Comparison of ENCODE assay signal across 8 cellular contexts in genomic region chr10:8049874-8050560, GRCh38. TPM values are rescaled to one million over a fixed set of nuclear protein-coding genes. Genes with fewer than 3 reads are reported as not detected.
A peak's percentile ranks its signal among the peaks of the same experiment; 100 is the strongest.
DNase-seq lines count a peak whose midpoint lies in the region; ATAC-seq, FAIRE-seq and TF ChIP-seq lines count a peak whose summit lies in the region.

No MANE protein-coding gene starts in this region.

- intact Hi-C loops in kidney (cut with DNase I) (no loop called here), OCI-LY7 (cut with micrococcal nuclease; ENCODE audit: unreplicated experiment) (loop anchor here (10.0 kb wide), 1 partner anchor 1155 kb away; no protein-coding TSS in a partner anchor)

- peaks cover 6% of the 10 kb centered on the region for H3K36me3 Mint-ChIP-seq in T-helper 1 cell treated with Interleukin-12 subunit alpha and Interleukin-12 subunit beta and Interleukin-4 antibody, amounts not matched to agents 30 μg/mL and 1 μg/mL, for 36 hours (ENCODE audit: low read depth)

- H3K4me3 Mint-ChIP-seq in T-helper 1 cell treated with Interleukin-12 subunit alpha and Interleukin-12 subunit beta and Interleukin-4 antibody, amounts not matched to agents 30 μg/mL and 1 μg/mL, for 36 hours, result peak overlapping the region; percentile 63
- peak overlapping the region; percentile 82 to 89 for H3K4me3 Mint-ChIP-seq in stimulated activated naive CD8-positive, alpha-beta T cell treated with anti-CD3 and anti-CD28 coated beads, Interleukin-15, amount 100 ng/mL, for 72 hours

- peak overlapping the region in 1 of 2 donors; percentile 32 for H3K9ac ChIP-seq in kidney (ENCODE audit: low read length in 2 of 2)

- H3K9me3 Mint-ChIP-seq in T-helper 1 cell treated with Interleukin-12 subunit alpha and Interleukin-12 subunit beta and Interleukin-4 antibody, amounts not matched to agents 30 μg/mL and 1 μg/mL, for 36 hours, result no peaks in the 10 kb centered on the region
- no peaks in the 10 kb centered on the region for H3K9me3 Mint-ChIP-seq in stimulated activated naive CD8-positive, alpha-beta T cell treated with anti-CD3 and anti-CD28 coated beads, Interleukin-15, amount 100 ng/mL, for 72 hours

- no peak for DNase-seq in T-helper 1 cell
- DNase-seq in activated T-cell treated with anti-CD3 and anti-CD28 coated beads, Interleukin-2, amount 50 U/mL, for 48 hours, result peak; percentile 60 to 66
- peak; percentile 54 for DNase-seq in kidney
- peak; percentile 18 to 42 for DNase-seq in stimulated activated naive CD8-positive, alpha-beta T cell treated with anti-CD3 and anti-CD28 coated beads, Interleukin-15, amount 100 ng/mL, for 72 hours
- no peak for DNase-seq in OCI-LY7 (ENCODE audit: low spot score)
- DNase-seq in NCI-H2107 (lab: John Stamatoyannopoulos, UW), result no peak
- no peak for DNase-seq in stimulated activated CD4-positive, alpha-beta T cell treated with anti-CD3 and anti-CD28 coated beads, Interleukin-2, amount 100 ng/mL, for 24 hours

- peaks cover 40% of the 10 kb centered on the region for H3K4me1 Mint-ChIP-seq in T-helper 1 cell treated with Interleukin-12 subunit alpha and Interleukin-12 subunit beta and Interleukin-4 antibody, amounts not matched to agents 30 μg/mL and 1 μg/mL, for 36 hours (ENCODE audit: low read depth)
- H3K4me1 Mint-ChIP-seq in stimulated activated naive CD8-positive, alpha-beta T cell treated with anti-CD3 and anti-CD28 coated beads, Interleukin-15, amount 100 ng/mL, for 72 hours, result peaks cover 81% of the 10 kb centered on the region

- ATAC-seq in stimulated activated naive CD8-positive, alpha-beta T cell treated with anti-CD3 and anti-CD28 coated beads, Interleukin-15, amount 100 ng/mL, for 72 hours, result no peak

- H3K4me3 ChIP-seq in kidney (ENCODE audit: low read length in 2 of 2) (peak overlapping the region; percentile 36 to 57), OCI-LY7 (ENCODE audit: low read depth, low read length, poor library complexity, severe bottlenecking) (no peak overlapping the region)

- no peak overlapping the region for H3K4me2 ChIP-seq in OCI-LY7 (ENCODE audit: low read length)

- H3K36me3 ChIP-seq in kidney (ENCODE audit: control insufficient read depth in 1 of 2, insufficient read depth in 2 of 2, low read length in 2 of 2) (no peaks in the 10 kb centered on the region), OCI-LY7 (ENCODE audit: insufficient read depth, low read length) (no peaks in the 10 kb centered on the region)

- H4K20me1 ChIP-seq in OCI-LY7 (ENCODE audit: insufficient read depth, low read length), result no peaks in the 10 kb centered on the region

- CTCF ChIA-PET in OCI-LY7 (lab: Charles Lee; ENCODE audit: unreplicated experiment), result no interaction called here

- peaks cover 69% of the 10 kb centered on the region for H3K27me3 Mint-ChIP-seq in T-helper 1 cell treated with Interleukin-12 subunit alpha and Interleukin-12 subunit beta and Interleukin-4 antibody, amounts not matched to agents 30 μg/mL and 1 μg/mL, for 36 hours (ENCODE audit: low read depth)
- peaks cover 79% of the 10 kb centered on the region for H3K27me3 Mint-ChIP-seq in stimulated activated naive CD8-positive, alpha-beta T cell treated with anti-CD3 and anti-CD28 coated beads, Interleukin-15, amount 100 ng/mL, for 72 hours

- H2AFZ ChIP-seq in OCI-LY7 (ENCODE audit: low read length), result no peak overlapping the region

- H3K4me1 ChIP-seq in kidney (ENCODE audit: control insufficient read depth in 1 of 2, insufficient read depth in 1 of 2, low read depth in 1 of 2, low read length in 2 of 2) (peaks cover 0 to 16% of the 10 kb centered on the region in 2 donors), OCI-LY7 (ENCODE audit: insufficient read depth, low read length, poor library complexity, severe bottlenecking) (no peaks in the 10 kb centered on the region)

- no peaks in the 10 kb centered on the region for H3K79me2 ChIP-seq in OCI-LY7 (ENCODE audit: insufficient read depth, low read depth, low read length)

- no peak for FAIRE-seq in kidney (lab: Jason Lieb, UNC)

- no peaks in the 10 kb centered on the region for H3K9me2 ChIP-seq in OCI-LY7 (ENCODE audit: insufficient read depth, low read length)

- H3K27ac Mint-ChIP-seq in T-helper 1 cell treated with Interleukin-12 subunit alpha and Interleukin-12 subunit beta and Interleukin-4 antibody, amounts not matched to agents 30 μg/mL and 1 μg/mL, for 36 hours, result no peak overlapping the region
- H3K27ac Mint-ChIP-seq in stimulated activated naive CD8-positive, alpha-beta T cell treated with anti-CD3 and anti-CD28 coated beads, Interleukin-15, amount 100 ng/mL, for 72 hours, result no peak overlapping the region

- POLR2A ChIA-PET in OCI-LY7 (lab: Charles Lee), result no interaction called here

- no TSS peak for BruUV-seq in OCI-LY7 (replicated peaks; lab: Mats Ljungman, UMichigan)

- H3K9me3 ChIP-seq in kidney (ENCODE audit: control insufficient read depth in 1 of 2, low read length in 2 of 2), result no peaks in the 10 kb centered on the region
- H3K9me3 ChIP-seq in OCI-LY7 (ENCODE audit: low read length), result no peaks in the 10 kb centered on the region

- no peak for TF ChIP-seq CTCF in kidney (IDR thresholded peaks at IDR 0.05; ENCODE audit: borderline replicate concordance, extremely low read depth, insufficient read depth)
- TF ChIP-seq CTCF in OCI-LY7 (conservative IDR thresholded peaks at IDR 0.05; ENCODE audit: low read length), result no peak

- H3K27ac ChIP-seq in kidney (ENCODE audit: low read depth in 2 of 2, low read length in 2 of 2), result peak overlapping the region; percentile 67
- no peak overlapping the region for H3K27ac ChIP-seq in OCI-LY7 (ENCODE audit: low read depth, low read length, poor library complexity, severe bottlenecking)

RNA-seq across cellular contexts. Expression of gene GATA3, which starts 4.5 kb away (rescaled TPM):
- total RNA-seq in kidney (23.5 TPM), OCI-LY7 (2022) (not detected in 2 replicates)
- polyA plus RNA-seq in kidney (ENCODE audit: insufficient read depth, low read depth, low replicate concordance), result 45.9 TPM
- total RNA-seq in OCI-LY7 (2014; rRNA removed; shearing (Covaris generic)), result not detected in 2 replicates

Comparison
In these comparisons a context has a peak if more than half of its experiments do, and no peak if none do; other contexts are left out.
1. DNase-seq: peak in activated T-cell treated with anti-CD3 and anti-CD28 coated beads, Interleukin-2, amount 50 U/mL, for 48 hours (2 of 2), kidney (single experiment) and stimulated activated naive CD8-positive, alpha-beta T cell treated with anti-CD3 and anti-CD28 coated beads, Interleukin-15, amount 100 ng/mL, for 72 hours (2 of 2); none in T-helper 1 cell (0 of 5), OCI-LY7 (single experiment), NCI-H2107 (single experiment) and stimulated activated CD4-positive, alpha-beta T cell treated with anti-CD3 and anti-CD28 coated beads, Interleukin-2, amount 100 ng/mL, for 24 hours (0 of 2).
2. RNA of gene GATA3, which starts 4.5 kb away (total RNA-seq): 23.5 TPM in kidney (single experiment); not detected in OCI-LY7; every median in the first group is over 10 times any median in the second.